In the genomic region with DNA sequence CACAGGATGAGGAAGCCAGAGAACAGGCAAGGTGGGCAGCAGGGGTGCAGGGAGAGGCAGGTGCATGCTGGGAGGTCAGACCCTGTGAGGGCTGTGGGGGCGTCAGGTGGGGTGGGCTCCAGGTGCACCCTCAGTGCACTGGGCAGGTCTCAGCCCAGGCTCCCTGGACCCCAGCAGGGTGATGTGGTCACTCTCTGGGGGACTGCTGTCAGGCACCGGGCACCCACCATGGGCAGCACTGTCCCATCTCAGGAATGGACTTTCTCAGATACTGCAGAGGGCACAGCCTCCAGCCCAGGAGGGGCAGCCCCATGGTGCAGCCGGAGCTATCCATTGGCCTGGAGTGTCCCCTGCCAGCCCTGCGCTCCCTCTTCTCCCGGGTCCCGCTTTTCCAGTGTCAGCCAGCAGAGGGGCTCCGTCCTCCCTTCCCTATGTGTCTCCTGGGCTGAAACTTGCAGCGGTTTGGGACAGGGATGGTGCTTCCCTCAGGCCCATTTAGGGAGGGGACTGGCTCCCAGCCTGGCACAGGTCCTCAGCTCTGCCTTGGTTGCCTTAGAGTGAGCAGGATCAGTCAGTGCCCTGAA, we compare ENCODE assay signal across 6 cellular contexts.
DNase-seq lines count a peak whose midpoint lies in the region; ATAC-seq and TF ChIP-seq lines count a peak whose summit lies in the region.
"Not testable (repeated sequence)": the region's sequence is repeated elsewhere in the genome, so short reads cannot be mapped to it uniquely, and the experiment has no call there.

No MANE protein-coding gene starts in this region.

- CTCF ChIA-PET in AG04449 (lab: Yijun Ruan, JAX): not testable (repeated sequence)
- CTCF ChIA-PET in WTC11 (lab: Charles Lee): interaction anchor here (0.7 to 0.8 kb wide), 2 partner anchors 36 to 125 kb away, joined by 3 read pairs; a partner anchor contains a TSS

- not testable (repeated sequence) for H3K27me3 Mint-ChIP-seq in H9 (ENCODE audit: low read depth); WTC11 (ENCODE audit: low read depth)

- H3K4me1 Mint-ChIP-seq in H9, WTC11: not testable (repeated sequence)

- H3K23ac ChIP-seq in H9 (ENCODE audit: insufficient read length, low read depth, low read length); neuronal stem cell (ENCODE audit: low read depth, low read length, poor library complexity): not testable (repeated sequence)

- POLR2A ChIA-PET in AG04449 (lab: Yijun Ruan, JAX); WTC11 (lab: Charles Lee): not testable (repeated sequence)

- H3K9me3 Mint-ChIP-seq in H9, WTC11: not testable (repeated sequence)

- not testable (repeated sequence) for H2AFZ ChIP-seq in H9 (ENCODE audit: low read length); neuronal stem cell (ENCODE audit: low read length)

- not testable (repeated sequence) for H3K4ac ChIP-seq in H9 (ENCODE audit: low read depth, low read length); neuronal stem cell (ENCODE audit: low read length)

- not testable (repeated sequence) for H2BK15ac ChIP-seq in H9 (ENCODE audit: low read depth, low read length); neuronal stem cell (ENCODE audit: low read length)

- not testable (repeated sequence) for H4K8ac ChIP-seq in H9 (replicated peaks; ENCODE audit: insufficient read length, low read depth, low read length); neuronal stem cell (ENCODE audit: low read depth, low read length)

- H2BK120ac ChIP-seq in H9 (ENCODE audit: low read depth, low read length, poor library complexity, severe bottlenecking); neuronal stem cell (ENCODE audit: low read depth, low read length): not testable (repeated sequence)

- H3K36me3 ChIP-seq in neuronal stem cell (replicated peaks in 1 of 2; ENCODE audit: control insufficient read depth in 2 of 2, insufficient read depth in 2 of 2, low read length in 2 of 2): not testable (repeated sequence)

- H2BK12ac ChIP-seq in H9 (ENCODE audit: insufficient read length, low read depth, low read length); neuronal stem cell (ENCODE audit: low read length): not testable (repeated sequence)

- not testable (repeated sequence) for H3K27me3 ChIP-seq in H9 (ENCODE audit: insufficient read depth, low read length); neuronal stem cell (ENCODE audit: control insufficient read depth in 3 of 3, insufficient read depth in 3 of 3, low read depth in 1 of 3, low read length in 3 of 3)

- H4K91ac ChIP-seq in H9 (ENCODE audit: insufficient read length, low read depth, low read length); neuronal stem cell (ENCODE audit: low read depth, low read length, poor library complexity): not testable (repeated sequence)

- H3K4me1 ChIP-seq in H9 (ENCODE audit: insufficient read depth, low read length); neuronal stem cell (ENCODE audit: control insufficient read depth in 2 of 2, insufficient read depth in 1 of 2, low read depth in 1 of 2, low read length in 2 of 2): not testable (repeated sequence)

- not testable (repeated sequence) for H3K36me3 Mint-ChIP-seq in H9 (ENCODE audit: insufficient read depth in 1 of 3, low read depth in 3 of 3)
- peaks cover 10% of the 10 kb centered on the region for H3K36me3 Mint-ChIP-seq in WTC11

- H3K4me3 ChIP-seq in AG04449 (ENCODE audit: low read depth, low read length); choroid plexus epithelial cell (ENCODE audit: low read depth, low read length); neuronal stem cell (ENCODE audit: low read length in 2 of 2): not testable (repeated sequence)

- not testable (repeated sequence) for H3K79me2 ChIP-seq in H9 (ENCODE audit: insufficient read depth, low read length)

- H3K4me2 ChIP-seq in H9 (ENCODE audit: insufficient read depth, insufficient read length, low read length); neuronal stem cell (ENCODE audit: insufficient read depth, low read length, poor library complexity, severe bottlenecking): not testable (repeated sequence)

- not testable (repeated sequence) for H3K14ac ChIP-seq in H9 (ENCODE audit: insufficient read depth, low read length); neuronal stem cell (ENCODE audit: low read length)

- not testable (repeated sequence) for H4K5ac ChIP-seq in H9 (ENCODE audit: insufficient read length, low read depth, low read length)

- DNase-seq in AG04449 (ENCODE audit: low read depth, low spot score); choroid plexus epithelial cell (ENCODE audit: low read depth); neuronal stem cell (ENCODE audit: low spot score): not testable (repeated sequence)
- peak; percentile 41 for DNase-seq in H9
- DNase-seq in WTC11 (ENCODE audit: low spot score): peak; percentile 54
- DNase-seq in iPS-NIHi11 (ENCODE audit: low spot score): peak; percentile 42

- H3K9ac ChIP-seq in H9 (ENCODE audit: extremely low read depth, insufficient read length, low read length): not testable (repeated sequence)
- H3K9ac ChIP-seq in neuronal stem cell (ENCODE audit: low read depth, low read length, poor library complexity): peak overlapping the region; percentile 9

- not testable (repeated sequence) for H3K18ac ChIP-seq in H9 (ENCODE audit: insufficient read length, low read depth, low read length); neuronal stem cell (ENCODE audit: low read length)

- H2BK5ac ChIP-seq in H9 (ENCODE audit: insufficient read length, low read length); neuronal stem cell (ENCODE audit: low read length): not testable (repeated sequence)

- ATAC-seq in WTC11: peak; percentile 63

- not testable (repeated sequence) for H3K23me2 ChIP-seq in H9 (ENCODE audit: insufficient read length, low read depth, low read length, poor library complexity, severe bottlenecking)

- H2BK20ac ChIP-seq in H9 (ENCODE audit: low read depth, low read length, poor library complexity, severe bottlenecking): not testable (repeated sequence)

- not testable (repeated sequence) for H3K9me3 ChIP-seq in H9 (ENCODE audit: control insufficient read depth, low read depth, low read length); neuronal stem cell (replicated peaks in 1 of 2; ENCODE audit: control insufficient read depth in 2 of 2, insufficient read depth in 1 of 2, low read depth in 1 of 2, low read length in 2 of 2)

- not testable (repeated sequence) for H3T11ph ChIP-seq in H9 (ENCODE audit: low read length)

- H3K56ac ChIP-seq in H9 (ENCODE audit: insufficient read length, low read depth, low read length): not testable (repeated sequence)

- not testable (repeated sequence) for H4K20me1 ChIP-seq in H9 (ENCODE audit: control insufficient read depth, insufficient read depth, insufficient read length)

- peak overlapping the region in 1 of 2 experiments; percentile 48; a peak in 2 of 5 replicates for H3K4me3 Mint-ChIP-seq in H9
- H3K4me3 Mint-ChIP-seq in WTC11: not testable (repeated sequence)

- H3K79me1 ChIP-seq in H9 (ENCODE audit: insufficient read depth, low read depth, low read length, poor library complexity, severe bottlenecking); neuronal stem cell (ENCODE audit: low read depth, low read length): not testable (repeated sequence)

- no CpG with 5 or more reads among the region's 8 CpGs for WGBS in H9 (ENCODE audit: extremely low coverage, insufficient read length, low lambda C conversion rate)
- no CpG with 5 or more reads among the region's 8 CpGs for WGBS in neuronal stem cell (ENCODE audit: extremely low coverage in 2 of 2, insufficient read length in 2 of 2, insufficient replicate concordance in 1 of 2), 2 donors

- H2AK5ac ChIP-seq in H9 (ENCODE audit: insufficient read length, low read length); neuronal stem cell (ENCODE audit: low read depth, low read length): not testable (repeated sequence)

- not testable (repeated sequence) for H3K27ac Mint-ChIP-seq in H9
- peak overlapping the region; percentile 18; the same call in 1 of the 2 replicates for H3K27ac Mint-ChIP-seq in WTC11

- not testable (repeated sequence) for H3K27ac ChIP-seq in H9 (ENCODE audit: insufficient read length, low read depth, low read length); neuronal stem cell (replicated peaks; ENCODE audit: low read length)

- TF ChIP-seq CTCF in AG04449 (IDR thresholded peaks at IDR 0.05; ENCODE audit: insufficient read depth, low read length, missing control alignments) (peak; percentile 19), H9 (conservative IDR thresholded peaks at IDR 0.05) (peak; percentile 41; the same call in 2 of the 3 replicates), choroid plexus epithelial cell (conservative IDR thresholded peaks at IDR 0.05; ENCODE audit: low read depth, low read length) (peak; percentile 13)
- TF ChIP-seq CTCF in WTC11 (IDR thresholded peaks at IDR 0.05): not testable (repeated sequence)
